In the genomic region with DNA sequence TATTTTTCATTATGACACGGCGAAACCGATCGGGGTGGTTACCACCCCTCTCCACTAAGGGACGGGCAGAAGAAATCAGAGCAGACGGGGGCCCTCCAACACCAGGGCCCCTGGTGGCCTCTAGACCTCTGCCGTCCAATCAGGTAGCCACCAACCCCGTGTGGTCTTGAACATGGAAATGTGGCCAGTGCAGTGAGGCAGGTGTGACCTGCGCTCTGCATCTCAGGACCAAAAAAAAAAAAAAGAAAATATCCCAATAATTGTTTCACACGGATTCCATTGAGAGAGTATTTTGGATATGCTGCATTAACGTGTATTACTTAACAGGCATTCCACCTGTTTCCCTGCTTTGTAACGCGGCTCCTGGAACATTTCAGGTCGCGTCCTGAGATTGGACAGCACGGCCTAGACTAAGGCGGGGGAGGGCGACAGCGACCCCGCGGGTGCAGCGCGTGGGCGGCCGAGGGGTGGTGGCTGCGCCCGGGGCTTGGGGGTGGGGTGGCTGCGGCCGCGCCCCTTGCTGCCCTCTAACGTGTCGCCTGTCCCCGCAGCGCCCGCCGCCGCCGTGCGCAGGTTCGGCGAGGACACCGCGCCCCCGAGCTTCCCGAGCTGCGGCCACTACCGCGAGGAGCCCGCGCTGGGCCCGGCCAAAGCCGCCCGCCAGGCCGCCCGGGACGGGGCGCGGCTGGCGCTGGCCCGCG, we compare ENCODE assay signal across 9 cellular contexts. TPM values are rescaled to one million over a fixed set of nuclear protein-coding genes. Genes with fewer than 3 reads are reported as not detected.
DNase-seq lines count a peak whose midpoint lies in the region; ATAC-seq and TF ChIP-seq lines count a peak whose summit lies in the region.
"Had no signal": no experiment of that assay in that cellular context is flagged by ENCODE, and none has a peak within 500 bp of the region (broad histone marks: within the 10 kb centered on the region; RNA-seq: fewer than 3 reads in every experiment).

No MANE protein-coding gene starts in this region.

- no peaks in the 10 kb centered on the region for H3K9me3 Mint-ChIP-seq in CD8-positive, alpha-beta memory T cell

- no peak overlapping the region for H3K27ac ChIP-seq in CD8-positive, alpha-beta memory T cell (ENCODE audit: low read depth, low read length)
- H3K27ac ChIP-seq in Peyer's patch (no peak overlapping the region), fibroblast of lung (ENCODE audit: insufficient read depth, low read length) (no peak overlapping the region), gastroesophageal sphincter (no peak overlapping the region)

- H3K36me3 ChIP-seq in CD8-positive, alpha-beta memory T cell (ENCODE audit: insufficient read depth, low read length): no peaks in the 10 kb centered on the region
- H3K36me3 ChIP-seq in Peyer's patch: no peaks in the 10 kb centered on the region
- H3K36me3 ChIP-seq in fibroblast of lung (ENCODE audit: control insufficient read depth, insufficient read depth, low read length): no peaks in the 10 kb centered on the region
- no peaks in the 10 kb centered on the region for H3K36me3 ChIP-seq in neuron (ENCODE audit: insufficient read depth, low read length)
- H3K36me3 ChIP-seq in gastroesophageal sphincter: peaks cover 0 to 8% of the 10 kb centered on the region in 2 donors

- DNase-seq in CD8-positive, alpha-beta memory T cell: no peak
- no peak for DNase-seq in Peyer's patch
- no peak for DNase-seq in fibroblast of lung (ENCODE audit: low read depth in 2 of 2)
- no peak for DNase-seq in islet precursor cell
- DNase-seq in stimulated activated CD4-positive, alpha-beta T cell treated with anti-CD3 and anti-CD28 coated beads, Interleukin-4, amount 100 ng/mL, for 24 hours: no peak
- DNase-seq: NCI-H2107 had no signal

- peaks cover 32 to 58% of the 10 kb centered on the region in 2 donors for H3K27me3 Mint-ChIP-seq in CD8-positive, alpha-beta memory T cell

- H3K9me3 ChIP-seq in CD8-positive, alpha-beta memory T cell (ENCODE audit: low read length): no peaks in the 10 kb centered on the region
- H3K9me3 ChIP-seq in Peyer's patch (no peaks in the 10 kb centered on the region), fibroblast of lung (ENCODE audit: control insufficient read depth, insufficient read depth, low read depth, low read length) (no peaks in the 10 kb centered on the region), neuron (ENCODE audit: low read length) (no peaks in the 10 kb centered on the region), gastroesophageal sphincter (no peaks in the 10 kb centered on the region)

- H3K4me2 ChIP-seq in fibroblast of lung (ENCODE audit: extremely low read depth, insufficient read depth, low read length): no peak overlapping the region

- no peak for ATAC-seq in HG03432 (IDR thresholded peaks at IDR 0.05; ENCODE audit: unreplicated experiment)
- ATAC-seq in gastroesophageal sphincter: no peak

- WGBS in gastroesophageal sphincter (ENCODE audit: low coverage in 1 of 2), 2 donors: 43 to 57% methylated on average over 8 to 10 of the region's 61 CpGs

- CTCF ChIA-PET in CD8-positive, alpha-beta memory T cell (lab: Charles Lee): no interaction called here

- TF ChIP-seq POLR2A in Peyer's patch (IDR thresholded peaks at IDR 0.05) (no peak), gastroesophageal sphincter (IDR thresholded peaks at IDR 0.05) (no peak)

- no peaks in the 10 kb centered on the region for H3K27me3 ChIP-seq in CD8-positive, alpha-beta memory T cell (ENCODE audit: insufficient read depth, low read length, poor library complexity, severe bottlenecking)
- H3K27me3 ChIP-seq in Peyer's patch (peaks cover 0 to 7% of the 10 kb centered on the region in 2 donors), fibroblast of lung (ENCODE audit: control insufficient read depth, insufficient read depth, low read length) (peaks cover 5% of the 10 kb centered on the region), neuron (ENCODE audit: insufficient read depth, low read length) (no peaks in the 10 kb centered on the region), gastroesophageal sphincter (peaks cover 54% of the 10 kb centered on the region)

- TF ChIP-seq CTCF in Peyer's patch (IDR thresholded peaks at IDR 0.05) (no peak), fibroblast of lung (conservative IDR thresholded peaks at IDR 0.05 in 1 of 2, IDR thresholded peaks at IDR 0.05 in 1 of 2; ENCODE audit: low read depth in 1 of 2, low read length in 2 of 2) (no peak), gastroesophageal sphincter (IDR thresholded peaks at IDR 0.05) (no peak)

- peaks cover 13 to 19% (median 17%) of the 10 kb centered on the region in 3 donors for H3K4me1 Mint-ChIP-seq in CD8-positive, alpha-beta memory T cell

- peak overlapping the region in 1 of 8 donors; percentile 29 for H3K27ac Mint-ChIP-seq in CD8-positive, alpha-beta memory T cell

- POLR2A ChIA-PET in CD8-positive, alpha-beta memory T cell (lab: Charles Lee): no interaction called here

- no peaks in the 10 kb centered on the region for H3K4me1 ChIP-seq in CD8-positive, alpha-beta memory T cell (ENCODE audit: insufficient read depth, low read length)
- peaks cover 0 to 16% (median 0%) of the 10 kb centered on the region in 4 donors for H3K4me1 ChIP-seq in Peyer's patch
- H3K4me1 ChIP-seq in fibroblast of lung (ENCODE audit: control insufficient read depth, extremely low read depth, insufficient read depth, low read length): no peaks in the 10 kb centered on the region
- peaks cover 30% of the 10 kb centered on the region for H3K4me1 ChIP-seq in neuron (ENCODE audit: insufficient read depth, low read length)
- H3K4me1 ChIP-seq in gastroesophageal sphincter: peaks cover 0 to 25% (median 0%) of the 10 kb centered on the region in 3 donors

- H3K4me3 Mint-ChIP-seq in CD8-positive, alpha-beta memory T cell: peak overlapping the region; percentile 35 to 70 (median 56)

- TF ChIP-seq EP300 in gastroesophageal sphincter (IDR thresholded peaks at IDR 0.05): no peak

- no peaks in the 10 kb centered on the region for H3K79me2 ChIP-seq in fibroblast of lung (ENCODE audit: control insufficient read depth, insufficient read depth, low read length)

- H2AFZ ChIP-seq in fibroblast of lung (ENCODE audit: low read length) (no peak overlapping the region), neuron (ENCODE audit: low read depth, low read length) (no peak overlapping the region)

- H4K20me1 ChIP-seq in fibroblast of lung (ENCODE audit: control insufficient read depth, extremely low read depth, insufficient read depth, low read length): no peaks in the 10 kb centered on the region

- peaks cover 14 to 24% (median 19%) of the 10 kb centered on the region in 3 donors for H3K36me3 Mint-ChIP-seq in CD8-positive, alpha-beta memory T cell

- no peak overlapping the region for H3K4me3 ChIP-seq in CD8-positive, alpha-beta memory T cell (ENCODE audit: low read length)
- H3K4me3 ChIP-seq in Peyer's patch: peak overlapping the region in 3 of 4 donors; percentile 24 to 58 (median 52)
- peak overlapping the region in 3 of 4 experiments; percentile 12 to 24 (median 14) for H3K4me3 ChIP-seq in fibroblast of lung (replicated peaks in 1 of 4; ENCODE audit: control extremely low read depth in 1 of 4, insufficient read depth in 1 of 4, low read depth in 3 of 4, low read length in 4 of 4)
- H3K4me3 ChIP-seq in neuron (ENCODE audit: low read length): peak overlapping the region; percentile 21
- peak overlapping the region in 1 of 2 donors; percentile 47 for H3K4me3 ChIP-seq in gastroesophageal sphincter

- no peak overlapping the region for H3K9ac ChIP-seq in fibroblast of lung (ENCODE audit: insufficient read depth, low read length)

RNA-seq across cellular contexts. Expression of a gene that starts 48.3 kb away (rescaled TPM):
- total RNA-seq in CD8-positive, alpha-beta memory T cell: not detected
- 0.07 TPM for polyA plus RNA-seq in CD8-positive, alpha-beta memory T cell
- not detected for total RNA-seq in Peyer's patch
- total RNA-seq in fibroblast of lung: not detected in 2 replicates
- polyA plus RNA-seq in fibroblast of lung: 0.11 and 0.22 TPM in 2 replicates
- 0.23 and 0.58 TPM in 2 replicates for polyA plus RNA-seq in fibroblast of lung (2012)
- not detected in 2 replicates for polyA minus RNA-seq in fibroblast of lung (ENCODE audit: low replicate concordance)
- 1 to 10 TPM in 1 of 4 donors, under 1 TPM in 1, not detected in 2; 0.47 to 2.3 TPM for total RNA-seq in gastroesophageal sphincter
